ENCODE assay signal across 8 cellular contexts in genomic region chr2:151808258-151809072, GRCh38. TPM values are rescaled to one million over a fixed set of nuclear protein-coding genes. Genes with fewer than 3 reads are reported as not detected.
DNase-seq lines count a peak whose midpoint lies in the region; ATAC-seq, FAIRE-seq and TF ChIP-seq lines count a peak whose summit lies in the region.

No MANE protein-coding gene starts in this region.

- peaks cover 6% of the 10 kb centered on the region for H3K9me3 ChIP-seq in left ventricle myocardium inferior (replicated peaks)
- H3K9me3 ChIP-seq in right cardiac atrium (ENCODE audit: control insufficient read depth, low read length): no peaks in the 10 kb centered on the region
- H3K9me3 ChIP-seq in Panc1 (ENCODE audit: control insufficient read depth, insufficient read depth, low read depth, low read length): no peaks in the 10 kb centered on the region
- no peaks in the 10 kb centered on the region for H3K9me3 ChIP-seq in tibial artery

- CTCF ChIA-PET in Panc1 (lab: Charles Lee): no interaction called here

- TF ChIP-seq CTCF in left ventricle myocardium inferior (IDR thresholded peaks at IDR 0.05; ENCODE audit: borderline replicate concordance): peak; percentile 66
- peak; percentile 65 for TF ChIP-seq CTCF in Panc1 (IDR thresholded peaks at IDR 0.05)
- peak; percentile 55 for TF ChIP-seq CTCF in fibroblast of the aortic adventitia (IDR thresholded peaks at IDR 0.05; ENCODE audit: insufficient read depth, low read length)
- peak; percentile 27 to 36 for TF ChIP-seq CTCF in tibial artery (IDR thresholded peaks at IDR 0.05)

- H3K27ac ChIP-seq in left ventricle myocardium inferior (replicated peaks) (no peak overlapping the region), right cardiac atrium (ENCODE audit: low read length) (no peak overlapping the region), Panc1 (ENCODE audit: low read length) (no peak overlapping the region), tibial artery (no peak overlapping the region)

- H3K4me3 ChIP-seq in left ventricle myocardium inferior (no peak overlapping the region), right cardiac atrium (ENCODE audit: low read length) (no peak overlapping the region), Panc1 (ENCODE audit: low read depth in 2 of 2, low read length in 2 of 2) (no peak overlapping the region), fibroblast of the aortic adventitia (ENCODE audit: low read depth, low read length) (no peak overlapping the region), tibial artery (no peak overlapping the region)

- no peak for ATAC-seq in right cardiac atrium
- 0 out of 2 replicates have a peak, but pooled peaks have one; percentile 63 for ATAC-seq in Panc1
- ATAC-seq in GM21447 (IDR thresholded peaks at IDR 0.05; ENCODE audit: unreplicated experiment): no peak
- no peak for ATAC-seq in HG02981 (IDR thresholded peaks at IDR 0.05; ENCODE audit: unreplicated experiment)

- intact Hi-C loops in left ventricle myocardium inferior (cut with micrococcal nuclease) (no loop called here), right cardiac atrium (cut with DNase I) (no loop called here), Panc1 (cut with micrococcal nuclease; ENCODE audit: unreplicated experiment) (no loop called here), tibial artery (cut with DNase I; ENCODE audit: low total_unique reads) (no loop called here)

- FAIRE-seq in GM19239 (lab: Jason Lieb, UNC): no peak

- H3K27me3 ChIP-seq in left ventricle myocardium inferior (ENCODE audit: low read depth) (no peaks in the 10 kb centered on the region), right cardiac atrium (ENCODE audit: control insufficient read depth, insufficient read depth) (no peaks in the 10 kb centered on the region), Panc1 (ENCODE audit: control insufficient read depth, insufficient read depth, low read length) (no peaks in the 10 kb centered on the region), tibial artery (no peaks in the 10 kb centered on the region)

- 91% methylated on average over 5 of the region's 5 CpGs for WGBS in right cardiac atrium

- peaks cover 61% of the 10 kb centered on the region for H3K36me3 ChIP-seq in left ventricle myocardium inferior
- H3K36me3 ChIP-seq in Panc1 (ENCODE audit: control insufficient read depth, insufficient read depth, low read length): peaks cover 25% of the 10 kb centered on the region
- peaks cover 27 to 50% (median 43%) of the 10 kb centered on the region in 3 donors for H3K36me3 ChIP-seq in tibial artery

- in situ Hi-C loops in Panc1 (cut with HindIII; ENCODE audit: low pct_unique_long_range_greater_than_20kb, low sequenced_read_pairs): no loop called here

- BruUV-seq in Panc1 (replicated peaks; lab: Mats Ljungman, UMichigan): no TSS peak

- POLR2A ChIA-PET in Panc1 (lab: Charles Lee): no interaction called here

- DNase-seq in left ventricle myocardium inferior (no peak), right cardiac atrium (no peak), Panc1 (ENCODE audit: low read depth, low spot score) (no peak), fibroblast of the aortic adventitia (ENCODE audit: low read depth) (peak; percentile 62), tibial artery (no peak), GM19239 (ENCODE audit: insufficient read length, low spot score) (no peak)

- H3K4me1 ChIP-seq in left ventricle myocardium inferior: peaks cover 20% of the 10 kb centered on the region
- H3K4me1 ChIP-seq in right cardiac atrium (ENCODE audit: control insufficient read depth, insufficient read depth, low read length): no peaks in the 10 kb centered on the region
- no peaks in the 10 kb centered on the region for H3K4me1 ChIP-seq in Panc1 (ENCODE audit: control insufficient read depth, insufficient read depth, low read length)
- H3K4me1 ChIP-seq in tibial artery: no peaks in the 10 kb centered on the region

RNA-seq across cellular contexts. Expression of gene ARL5A, which starts 19.8 kb away (rescaled TPM):
- total RNA-seq in left ventricle myocardium inferior (53.9 TPM), right cardiac atrium (100 to 1,000 TPM in 2 of 4 donors, 10 to 100 TPM in 2; 81.5 to 119 (median 99.5) TPM), Panc1 (2021; ENCODE audit: unreplicated experiment) (47.5 TPM), fibroblast of the aortic adventitia (ENCODE audit: low replicate concordance) (45.6 and 161 TPM in 2 replicates)
- 26.8 TPM for polyA plus RNA-seq in right cardiac atrium
- polyA plus RNA-seq in Panc1 (2012; ENCODE audit: insufficient read length): 24.4 TPM
